ENCODE assay signal across 1 cellular context in the genomic region with DNA sequence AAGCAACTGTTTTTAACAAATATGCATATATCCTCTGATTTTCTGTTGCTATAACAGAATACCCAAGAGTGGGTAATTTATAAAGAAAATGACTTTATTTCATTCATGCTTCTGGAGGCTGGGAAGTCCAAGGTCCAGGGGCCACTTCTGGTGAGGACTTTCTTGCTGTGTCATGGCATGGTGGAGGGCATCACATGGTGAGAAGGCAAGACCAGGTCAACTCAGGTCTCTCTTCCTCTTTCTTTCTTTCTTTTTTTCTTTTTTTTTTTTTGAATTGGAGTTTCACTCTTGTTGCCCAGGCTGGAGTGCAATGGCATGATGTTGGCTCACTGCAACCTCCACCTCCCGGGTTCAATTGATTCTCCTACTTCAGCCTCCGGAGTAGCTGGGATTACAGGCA.
TF ChIP-seq lines count a peak whose summit lies in the region.

No MANE protein-coding gene starts in this region.

TF ChIP-seq in SK-N-SH, 30 proteins besides CTCF, POLR2A, EP300 and RAD21 (continued from another document):
- no peak for TF ChIP-seq PBX3 (IDR thresholded peaks at IDR 0.05)
- TF ChIP-seq, protein P1, sequence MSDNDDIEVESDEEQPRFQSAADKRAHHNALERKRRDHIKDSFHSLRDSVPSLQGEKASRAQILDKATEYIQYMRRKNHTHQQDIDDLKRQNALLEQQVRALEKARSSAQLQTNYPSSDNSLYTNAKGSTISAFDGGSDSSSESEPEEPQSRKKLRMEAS (IDR thresholded peaks at IDR 0.05; ENCODE audit: low read depth) = no peak
- no peak for TF ChIP-seq CHD2 (IDR thresholded peaks at IDR 0.05; ENCODE audit: low read length, partially characterized antibody)
- no peak for TF ChIP-seq MXI1 (IDR thresholded peaks at IDR 0.05; ENCODE audit: low read depth, low read length)
- no peak for TF ChIP-seq USF2 (IDR thresholded peaks at IDR 0.05; ENCODE audit: borderline replicate concordance, low read depth, low read length)
